8 cellular contexts compared by ENCODE assay signal in genomic region chr10:74738985-74739567, GRCh38.
DNase-seq lines count a peak whose midpoint lies in the region; ATAC-seq and TF ChIP-seq lines count a peak whose summit lies in the region.

No MANE protein-coding gene starts in this region.

- no peaks in the 10 kb centered on the region for H3K27me3 Mint-ChIP-seq in activated CD4-positive, alpha-beta T cell treated with anti-CD3 and anti-CD28 coated beads, Interleukin-2, amount 10 ng/mL, durations not matched to agents 7 days and 5 days

- no peak for TF ChIP-seq POLR2A in gastrocnemius medialis (IDR thresholded peaks at IDR 0.05)

- CTCF ChIA-PET in activated CD4-positive, alpha-beta T cell treated with anti-CD3 and anti-CD28 coated beads, Interleukin-2, amount 10 ng/mL, durations not matched to agents 7 days and 5 days (lab: Charles Lee) = interaction anchor here (0.6 to 1.9 kb wide), 8 partner anchors 11 to 385 kb away, joined by 3 to 7 read pairs (median 3); no protein-coding TSS in a partner anchor

- TF ChIP-seq CTCF in gastrocnemius medialis (IDR thresholded peaks at IDR 0.05 in 4 of 5, conservative IDR thresholded peaks at IDR 0.05 in 1 of 5) = peak in 1 of 5 experiments; percentile 6

- in situ Hi-C loops in gastrocnemius medialis (cut with MboI; ENCODE audit: low sequenced_read_pairs in 4 of 4) = no loop called here

- H3K27me3 ChIP-seq in gastrocnemius medialis = no peaks in the 10 kb centered on the region

- ATAC-seq in GM19438 (IDR thresholded peaks at IDR 0.05; ENCODE audit: low read depth, unreplicated experiment) = peak; percentile 86
- ATAC-seq in HG03442 (IDR thresholded peaks at IDR 0.05; ENCODE audit: unreplicated experiment) = peak; percentile 87
- no peak for ATAC-seq in gastrocnemius medialis

- H3K27ac Mint-ChIP-seq in activated CD4-positive, alpha-beta T cell treated with anti-CD3 and anti-CD28 coated beads, Interleukin-2, amount 10 ng/mL, durations not matched to agents 7 days and 5 days = peak overlapping the region; percentile 84

- H3K9me3 Mint-ChIP-seq in activated CD4-positive, alpha-beta T cell treated with anti-CD3 and anti-CD28 coated beads, Interleukin-2, amount 10 ng/mL, durations not matched to agents 7 days and 5 days = no peaks in the 10 kb centered on the region

- no peaks in the 10 kb centered on the region for H3K9me3 ChIP-seq in gastrocnemius medialis

- no peaks in the 10 kb centered on the region for H3K36me3 ChIP-seq in gastrocnemius medialis

- H3K36me3 Mint-ChIP-seq in activated CD4-positive, alpha-beta T cell treated with anti-CD3 and anti-CD28 coated beads, Interleukin-2, amount 10 ng/mL, durations not matched to agents 7 days and 5 days (ENCODE audit: low read depth) = no peaks in the 10 kb centered on the region

- no peak overlapping the region for H3K27ac ChIP-seq in gastrocnemius medialis

- H3K4me1 Mint-ChIP-seq in activated CD4-positive, alpha-beta T cell treated with anti-CD3 and anti-CD28 coated beads, Interleukin-2, amount 10 ng/mL, durations not matched to agents 7 days and 5 days = peaks cover 23% of the 10 kb centered on the region

- no peaks in the 10 kb centered on the region for H3K4me1 ChIP-seq in gastrocnemius medialis

- POLR2A ChIA-PET in activated CD4-positive, alpha-beta T cell treated with anti-CD3 and anti-CD28 coated beads, Interleukin-2, amount 10 ng/mL, durations not matched to agents 7 days and 5 days (lab: Charles Lee) = no interaction called here

- no peak overlapping the region for H3K4me3 Mint-ChIP-seq in activated CD4-positive, alpha-beta T cell treated with anti-CD3 and anti-CD28 coated beads, Interleukin-2, amount 10 ng/mL, durations not matched to agents 7 days and 5 days

- DNase-seq in ELF-1 (ENCODE audit: low read depth, low spot score) (peak; percentile 35), inferior parietal cortex (ENCODE audit: extremely low spot score) (peak; percentile 7), gastrocnemius medialis (no peak), NCI-H2171 (lab: John Stamatoyannopoulos, UW) (no peak)
- DNase-seq in activated CD4-positive, alpha-beta T cell treated with anti-CD3 and anti-CD28 coated beads, Interleukin-2, amount 10 ng/mL, durations not matched to agents 7 days and 5 days = peak; percentile 46
- no peak for DNase-seq in stimulated activated CD4-positive, alpha-beta T cell treated with anti-CD3 and anti-CD28 coated beads, Interleukin-2, amount 100 ng/mL, for 24 hours

- H3K4me3 ChIP-seq in gastrocnemius medialis = no peak overlapping the region

- intact Hi-C loops in gastrocnemius medialis (cut with DNase I; ENCODE audit: low total_unique reads) = no loop called here

Comparison
In these comparisons a context has a peak if more than half of its experiments do, and no peak if none do; other contexts are left out.
1. DNase-seq: peak in ELF-1 (single experiment), activated CD4-positive, alpha-beta T cell treated with anti-CD3 and anti-CD28 coated beads, Interleukin-2, amount 10 ng/mL, durations not matched to agents 7 days and 5 days (single experiment) and inferior parietal cortex (single experiment); none in gastrocnemius medialis (0 of 2), NCI-H2171 (single experiment) and stimulated activated CD4-positive, alpha-beta T cell treated with anti-CD3 and anti-CD28 coated beads, Interleukin-2, amount 100 ng/mL, for 24 hours (0 of 2).
2. ATAC-seq: peak in GM19438 (single experiment) and HG03442 (single experiment); none in gastrocnemius medialis (0 of 2).